8 cellular contexts compared by ENCODE assay signal in the genomic region with DNA sequence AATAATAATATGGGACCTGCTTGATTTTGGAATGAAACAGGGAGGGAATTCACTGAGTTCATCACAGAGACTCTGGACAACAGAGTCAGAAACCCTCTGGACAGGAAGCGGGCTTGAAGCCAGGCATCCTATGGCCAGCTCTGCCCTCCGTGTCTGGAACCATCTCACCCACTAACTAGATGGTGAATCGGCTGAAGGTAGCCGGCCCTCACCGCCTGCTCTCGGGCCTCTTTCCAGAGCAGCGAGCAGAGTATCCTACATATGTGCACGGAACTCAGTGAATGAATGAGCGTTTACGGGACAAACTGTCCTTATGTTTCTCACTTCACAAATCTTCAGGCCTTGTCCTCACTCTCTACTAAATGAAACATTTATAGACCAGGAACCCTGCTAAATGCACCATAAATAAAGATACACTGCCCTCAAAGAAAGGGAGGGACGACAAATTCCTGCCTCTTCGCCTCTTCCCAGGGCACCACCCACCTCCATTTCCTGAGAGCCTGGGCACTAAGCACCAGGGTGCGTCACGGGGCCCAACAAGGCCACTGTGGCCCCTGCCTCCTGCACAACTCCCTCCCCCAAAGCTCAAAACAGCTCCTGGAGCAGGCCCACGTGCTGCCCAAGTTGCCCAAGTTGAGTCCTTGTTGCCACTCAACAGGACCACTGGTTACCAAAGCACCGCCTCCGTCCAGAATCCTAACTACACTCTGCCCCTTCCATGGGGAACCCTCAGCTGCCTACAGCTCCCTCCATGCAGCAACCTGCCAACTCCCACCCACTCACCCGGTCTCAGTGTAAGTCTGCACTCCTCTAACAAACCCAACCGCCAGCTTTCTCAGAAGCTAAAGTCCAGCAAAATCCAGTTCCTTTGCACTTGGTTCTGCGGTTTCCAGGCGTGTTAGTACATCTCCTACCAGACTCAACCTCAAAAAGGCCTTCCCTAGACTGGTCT. TPM values are rescaled to one million over a fixed set of nuclear protein-coding genes. Genes with fewer than 3 reads are reported as not detected.
DNase-seq lines count a peak whose midpoint lies in the region; ATAC-seq and TF ChIP-seq lines count a peak whose summit lies in the region.

No MANE protein-coding gene starts in this region.

- H3K4me3 Mint-ChIP-seq in Caco-2 (ENCODE audit: unreplicated experiment): peak overlapping the region; percentile 57
- H3K4me3 Mint-ChIP-seq in natural killer cell: peak overlapping the region; percentile 82

- H3K4me1 Mint-ChIP-seq in Caco-2 (ENCODE audit: low read depth, unreplicated experiment) (peaks cover 42% of the 10 kb centered on the region), natural killer cell (peaks cover 22 to 33% of the 10 kb centered on the region in 2 donors)

- no peaks in the 10 kb centered on the region for H3K27me3 Mint-ChIP-seq in Caco-2 (ENCODE audit: insufficient read depth, unreplicated experiment)
- peaks cover 34 to 48% of the 10 kb centered on the region in 2 donors for H3K27me3 Mint-ChIP-seq in natural killer cell (ENCODE audit: low read depth in 2 of 2)

- CTCF ChIA-PET in Caco-2 (lab: Charles Lee): interaction anchor here (1.0 to 2.8 kb wide), 5 partner anchors 29 to 137 kb away, joined by 3 to 17 read pairs (median 8); no protein-coding TSS in a partner anchor

- H3K27me3 ChIP-seq in Caco-2 (replicated peaks; ENCODE audit: control insufficient read depth, insufficient read depth, low read length): no peaks in the 10 kb centered on the region

- H3K9me3 ChIP-seq in Caco-2: no peaks in the 10 kb centered on the region

- TF ChIP-seq CTCF in Caco-2 (IDR thresholded peaks at IDR 0.05; ENCODE audit: insufficient read depth in 1 of 2, low read depth in 1 of 2, low read length in 1 of 2, severe bottlenecking in 1 of 2, unreplicated experiment in 1 of 2) (no peak), natural killer cell (IDR thresholded peaks at IDR 0.05) (no peak)

- H3K27ac Mint-ChIP-seq in Caco-2 (ENCODE audit: unreplicated experiment) (peak overlapping the region; percentile 4), natural killer cell (no peak overlapping the region)

- H3K9me3 Mint-ChIP-seq in Caco-2 (ENCODE audit: unreplicated experiment) (no peaks in the 10 kb centered on the region), natural killer cell (no peaks in the 10 kb centered on the region)

- peaks cover 15% of the 10 kb centered on the region for H3K4me1 ChIP-seq in Caco-2

- ATAC-seq in natural killer cell: no peak
- no peak for ATAC-seq in HG02798 (IDR thresholded peaks at IDR 0.05; ENCODE audit: poor library complexity, unreplicated experiment)

- POLR2A ChIA-PET in Caco-2 (lab: Charles Lee): no interaction called here

- intact Hi-C loops in Caco-2 (cut with micrococcal nuclease; ENCODE audit: unreplicated experiment) (loop anchor here (2.0 to 5.0 kb wide), 3 partner anchors 25 to 542 kb away; no protein-coding TSS in a partner anchor), natural killer cell (cut with micrococcal nuclease) (loop anchor here (5.0 kb wide), 1 partner anchor 112 kb away; no protein-coding TSS in a partner anchor)

- H3K4me3 ChIP-seq in Caco-2 (ENCODE audit: low read depth, low read length): peak overlapping the region; percentile 86

- H3K36me3 ChIP-seq in Caco-2 (ENCODE audit: control insufficient read depth, insufficient read depth, low read length): no peaks in the 10 kb centered on the region

- BruUV-seq in Caco-2 (replicated peaks; lab: Mats Ljungman, UMichigan): no TSS peak

- DNase-seq in Caco-2 (peak in 1 of 2 experiments; percentile 10), NCI-H2029 treated with DMSO at 0.1 percent for 48 hours (lab: John Stamatoyannopoulos, UW) (peak; percentile 25), dermis blood vessel endothelial cell (peak; percentile 65), natural killer cell (no peak), NCI-H1436 (lab: John Stamatoyannopoulos, UW) (no peak), HUDEP-2 (lab: John Stamatoyannopoulos, UW; ENCODE audit: unreplicated experiment in 76 of 76) (no peak), NCI-H1092 treated with DMSO at 0.1 percent for 48 hours (lab: John Stamatoyannopoulos, UW) (no peak)

- H3K36me3 Mint-ChIP-seq in Caco-2 (ENCODE audit: insufficient read depth, unreplicated experiment) (peaks cover 4% of the 10 kb centered on the region), natural killer cell (no peaks in the 10 kb centered on the region)

RNA-seq across cellular contexts. Expression of a gene that starts 1.7 kb away (rescaled TPM):
- total RNA-seq in Caco-2 (2022): 29.3 and 29.5 TPM in 2 replicates
- 81.3 and 89.8 TPM in 2 replicates for total RNA-seq in dermis blood vessel endothelial cell
- 1 to 10 TPM; 2.2 to 8.7 (median 5.1) TPM for total RNA-seq in natural killer cell

Comparison
In these comparisons a context has a peak if more than half of its experiments do, and no peak if none do; other contexts are left out.
1. DNase-seq: peak in NCI-H2029 treated with DMSO at 0.1 percent for 48 hours (single experiment) and dermis blood vessel endothelial cell (single experiment); none in natural killer cell (single experiment), NCI-H1436 (single experiment), HUDEP-2 (0 of 76) and NCI-H1092 treated with DMSO at 0.1 percent for 48 hours (single experiment).